8 cellular contexts compared by ENCODE assay signal in genomic region chr10:115092555-115093285, GRCh38. TPM values are rescaled to one million over a fixed set of nuclear protein-coding genes. Genes with fewer than 3 reads are reported as not detected.
A peak's percentile ranks its signal among the peaks of the same experiment; 100 is the strongest.
DNase-seq lines count a peak whose midpoint lies in the region; ATAC-seq and TF ChIP-seq lines count a peak whose summit lies in the region.

No MANE protein-coding gene starts in this region.

- no peaks in the 10 kb centered on the region; the same call in 2 of the 3 replicates for H3K36me3 Mint-ChIP-seq in GM23338 (ENCODE audit: low read depth)
- no peaks in the 10 kb centered on the region for H3K36me3 Mint-ChIP-seq in activated CD8-positive, alpha-beta T cell treated with anti-CD3 and anti-CD28 coated beads, Interleukin-2, amount 10 ng/mL, durations not matched to agents 7 days and 5 days (ENCODE audit: low read depth)
- peaks cover 0 to 6% of the 10 kb centered on the region in 2 donors for H3K36me3 Mint-ChIP-seq in naive B cell

- peak overlapping the region; percentile 81; the same call in 1 of the 2 replicates for H3K27ac Mint-ChIP-seq in GM23338
- H3K27ac Mint-ChIP-seq in activated CD8-positive, alpha-beta T cell treated with anti-CD3 and anti-CD28 coated beads, Interleukin-2, amount 10 ng/mL, durations not matched to agents 7 days and 5 days: no peak overlapping the region
- H3K27ac Mint-ChIP-seq in naive B cell: peak overlapping the region in 2 of 6 donors; percentile 24 to 70

- TF ChIP-seq CTCF in GM23338 (conservative IDR thresholded peaks at IDR 0.05; ENCODE audit: low read depth in 2 of 2) (no peak), esophagus squamous epithelium (IDR thresholded peaks at IDR 0.05) (no peak), vagina (IDR thresholded peaks at IDR 0.05) (no peak)

- WGBS in esophagus squamous epithelium, 2 donors: 0% methylated on average over 22 of the region's 75 CpGs; no CpG with 5 or more reads in 1 of the 2 donors

- H3K9me3 Mint-ChIP-seq in GM23338 (peaks cover 3% of the 10 kb centered on the region; the same call in 2 of the 3 replicates), naive B cell (peaks cover 0 to 11% (median 4%) of the 10 kb centered on the region in 7 donors)
- H3K9me3 Mint-ChIP-seq in activated CD8-positive, alpha-beta T cell treated with anti-CD3 and anti-CD28 coated beads, Interleukin-2, amount 10 ng/mL, durations not matched to agents 7 days and 5 days (ENCODE audit: insufficient read depth): no peaks in the 10 kb centered on the region

- H3K4me3 ChIP-seq in GM23338 (peak overlapping the region; percentile 79), esophagus squamous epithelium (peak overlapping the region; percentile 53 to 83 (median 62)), vagina (peak overlapping the region; percentile 56 to 61)

- H2AFZ ChIP-seq in GM23338: peak overlapping the region; percentile 95

- H3K4me1 Mint-ChIP-seq in GM23338 (peaks cover 35% of the 10 kb centered on the region), naive B cell (peaks cover 9 to 16% (median 15%) of the 10 kb centered on the region in 3 donors)
- peaks cover 7% of the 10 kb centered on the region for H3K4me1 Mint-ChIP-seq in activated CD8-positive, alpha-beta T cell treated with anti-CD3 and anti-CD28 coated beads, Interleukin-2, amount 10 ng/mL, durations not matched to agents 7 days and 5 days (ENCODE audit: low read depth)

- POLR2A ChIA-PET in activated CD8-positive, alpha-beta T cell treated with anti-CD3 and anti-CD28 coated beads, Interleukin-2, amount 10 ng/mL, durations not matched to agents 7 days and 5 days (lab: Charles Lee): no interaction called here

- no peaks in the 10 kb centered on the region for H3K9me3 ChIP-seq in esophagus squamous epithelium
- no peaks in the 10 kb centered on the region for H3K9me3 ChIP-seq in vagina

- intact Hi-C loops in esophagus squamous epithelium (cut with DNase I): no loop called here
- intact Hi-C loops in vagina (cut with DNase I): no loop called here

- ATAC-seq in GM23338 (peak; percentile 39), naive B cell (ENCODE audit: low read depth in 2 of 2) (peak; percentile 75 to 80)
- ATAC-seq in activated CD8-positive, alpha-beta T cell treated with anti-CD3 and anti-CD28 coated beads, Interleukin-2, amount 10 ng/mL, durations not matched to agents 7 days and 5 days: peak; percentile 86

- TF ChIP-seq POLR2A in esophagus squamous epithelium (IDR thresholded peaks at IDR 0.05): no peak
- TF ChIP-seq POLR2A in vagina (IDR thresholded peaks at IDR 0.05): no peak

- H3K4me2 ChIP-seq in GM23338: peak overlapping the region; percentile 80

- CTCF ChIA-PET in activated CD8-positive, alpha-beta T cell treated with anti-CD3 and anti-CD28 coated beads, Interleukin-2, amount 10 ng/mL, durations not matched to agents 7 days and 5 days (lab: Charles Lee): no interaction called here

- H3K79me2 ChIP-seq in GM23338 (replicated peaks; ENCODE audit: insufficient read depth): peaks cover 24% of the 10 kb centered on the region

- H3K4me3 Mint-ChIP-seq in GM23338 (peak overlapping the region; percentile 78), naive B cell (peak overlapping the region; percentile 78 to 95 (median 90))
- H3K4me3 Mint-ChIP-seq in activated CD8-positive, alpha-beta T cell treated with anti-CD3 and anti-CD28 coated beads, Interleukin-2, amount 10 ng/mL, durations not matched to agents 7 days and 5 days: peak overlapping the region; percentile 61

- H3K4me1 ChIP-seq in GM23338 (ENCODE audit: insufficient read depth) (peaks cover 39% of the 10 kb centered on the region), esophagus squamous epithelium (peaks cover 3 to 31% (median 8%) of the 10 kb centered on the region in 3 donors), vagina (peaks cover 8% of the 10 kb centered on the region)

- DNase-seq in DMS153 treated with DMSO at 0.1 percent for 48 hours (lab: John Stamatoyannopoulos, UW; ENCODE audit: unreplicated experiment) (peak; percentile 6), DMS153 (lab: John Stamatoyannopoulos, UW) (no peak), GM23338 (ENCODE audit: low spot score) (peak; percentile 77), Kasumi-1 (lab: John Stamatoyannopoulos, UW) (peak; percentile 25 to 45), esophagus squamous epithelium (lab: John Stamatoyannopoulos, UW) (no peak), naive B cell (peak; percentile 35), vagina (ENCODE audit: extremely low spot score in 2 of 2) (no peak)
- DNase-seq in activated CD8-positive, alpha-beta T cell treated with anti-CD3 and anti-CD28 coated beads, Interleukin-2, amount 10 ng/mL, durations not matched to agents 7 days and 5 days: peak; percentile 30

- no peaks in the 10 kb centered on the region for H3F3A ChIP-seq in GM23338 (replicated peaks; ENCODE audit: low read depth)

- H3K27me3 Mint-ChIP-seq in GM23338 (ENCODE audit: insufficient read depth, low read depth, poor library complexity): peaks cover 15% of the 10 kb centered on the region
- H3K27me3 Mint-ChIP-seq in activated CD8-positive, alpha-beta T cell treated with anti-CD3 and anti-CD28 coated beads, Interleukin-2, amount 10 ng/mL, durations not matched to agents 7 days and 5 days (ENCODE audit: low read depth): peaks cover 45% of the 10 kb centered on the region
- H3K27me3 Mint-ChIP-seq in naive B cell: peaks cover 37 to 53% (median 48%) of the 10 kb centered on the region in 3 donors

- no peaks in the 10 kb centered on the region for H3K9me2 ChIP-seq in GM23338 (ENCODE audit: insufficient read depth)

- H3K36me3 ChIP-seq in GM23338 (ENCODE audit: insufficient read depth) (no peaks in the 10 kb centered on the region), esophagus squamous epithelium (no peaks in the 10 kb centered on the region), vagina (no peaks in the 10 kb centered on the region)

- no peaks in the 10 kb centered on the region; the same call in 1 of the 2 replicates for H4K20me1 ChIP-seq in GM23338 (replicated peaks; ENCODE audit: insufficient read depth)

- no peak overlapping the region for H3K27ac ChIP-seq in GM23338 (ENCODE audit: low read depth)
- H3K27ac ChIP-seq in esophagus squamous epithelium: peak overlapping the region; percentile 9 to 82 (median 71)
- H3K27ac ChIP-seq in vagina: peak overlapping the region; percentile 76

- peaks cover 30% of the 10 kb centered on the region for H3K27me3 ChIP-seq in GM23338 (ENCODE audit: insufficient read depth)
- H3K27me3 ChIP-seq in esophagus squamous epithelium: peaks cover 0 to 67% (median 0%) of the 10 kb centered on the region in 4 donors
- no peaks in the 10 kb centered on the region for H3K27me3 ChIP-seq in vagina

TF ChIP-seq in GM23338, 12 proteins besides CTCF, POLR2A, EP300 and RAD21:
- no peak for TF ChIP-seq NANOG (IDR thresholded peaks at IDR 0.05; ENCODE audit: borderline replicate concordance)
- TF ChIP-seq POLR2AphosphoS5 (IDR thresholded peaks at IDR 0.05; ENCODE audit: low read depth): 0 out of 2 replicates have a peak, but pooled peaks have one; percentile 27

RNA-seq across cellular contexts. Expression of gene ATRNL1, which starts 0.4 kb away (rescaled TPM):
- total RNA-seq in GM23338 (2014; rRNA removed; shearing (Covaris generic)): 24.0 and 29.7 TPM in 2 replicates
- polyA plus RNA-seq in GM23338 (2016; fragmentation: Nextera tagmentation; extraction: Ambion mirVana) (3.6 and 4.8 TPM in 2 replicates), naive B cell (ENCODE audit: low read depth in 6 of 6) (1 to 10 TPM in 1 of 6 donors, under 1 TPM in 3, not detected in 2; 0.03 to 1.7 (median 0.49) TPM)
- total RNA-seq in activated CD8-positive, alpha-beta T cell treated with anti-CD3 and anti-CD28 coated beads, Interleukin-2, amount 10 ng/mL, durations not matched to agents 7 days and 5 days: not detected
- total RNA-seq in esophagus squamous epithelium (10 to 100 TPM in 1 of 4 donors, 1 to 10 TPM in 2, under 1 TPM in 1; 0.64 to 15.1 (median 2.6) TPM), vagina (15.5 TPM)

Comparison
In these comparisons a context has a peak if more than half of its experiments do, and no peak if none do; other contexts are left out.
1. DNase-seq: peak in DMS153 treated with DMSO at 0.1 percent for 48 hours (single experiment), GM23338 (single experiment), Kasumi-1 (2 of 2), activated CD8-positive, alpha-beta T cell treated with anti-CD3 and anti-CD28 coated beads, Interleukin-2, amount 10 ng/mL, durations not matched to agents 7 days and 5 days (single experiment) and naive B cell (single experiment); none in DMS153 (single experiment), esophagus squamous epithelium (single experiment) and vagina (0 of 2).
2. Peak in every context shown above with its lines, with median percentiles within 50 percentile points of each other: ATAC-seq, H3K4me3 ChIP-seq and H3K4me3 Mint-ChIP-seq.